In the genomic region with DNA sequence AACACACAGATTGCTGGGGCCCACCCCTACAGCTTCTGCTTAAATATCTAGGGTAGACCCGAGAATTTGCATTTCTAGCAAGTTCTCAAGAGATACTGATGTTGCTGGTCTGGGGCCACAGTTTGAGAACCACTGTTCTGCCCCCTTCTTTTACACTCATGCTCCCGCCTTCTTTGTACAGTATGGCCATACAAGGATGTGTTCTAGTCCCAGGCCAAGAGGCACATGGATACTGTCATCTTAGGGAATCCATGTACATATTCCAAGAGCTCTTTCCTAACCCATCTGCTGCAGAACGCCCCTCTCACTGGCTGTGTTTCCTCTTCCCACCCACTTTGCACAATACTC, we compare ENCODE assay signal across 36 cellular contexts. TPM values are rescaled to one million over a fixed set of nuclear protein-coding genes. Genes with fewer than 3 reads are reported as not detected.
"Had no signal": no experiment of that assay in that cellular context is flagged by ENCODE, and none has a peak within 500 bp of the region (broad histone marks: within the 10 kb centered on the region; RNA-seq: fewer than 3 reads in every experiment).

No MANE protein-coding gene starts in this region.

- DNase-seq: activated B cell treated with CpG ODN at 0.5 μM for 24 hours; activated CD4-positive, alpha-beta memory T cell treated with anti-CD3 and anti-CD28 coated beads, Interleukin-2, amount 10 ng/mL, durations not matched to agents 7 days and 5 days; activated CD4-positive, alpha-beta T cell treated with anti-CD3 and anti-CD28 coated beads for 4 hours; activated CD4-positive, alpha-beta T cell treated with anti-CD3 and anti-CD28 coated beads, Interleukin-2, amount 10 ng/mL, durations not matched to agents 7 days and 5 days; activated CD4-positive, alpha-beta T cell treated with anti-CD3 and anti-CD28 coated beads, Interleukin-2, amount 50 U/mL, for 48 hours; activated CD4-positive, CD25-positive, alpha-beta regulatory T cell treated with anti-CD3 and anti-CD28 coated beads, Interleukin-2, amount 50 U/mL, for 72 hours; activated CD8-positive, alpha-beta memory T cell treated with anti-CD3 and anti-CD28 coated beads, Interleukin-2, amount 50 U/mL, for 4 hours; activated effector memory CD4-positive, alpha-beta T cell treated with anti-CD3 and anti-CD28 coated beads, Interleukin-2, amount 50 U/mL, for 16 hours; activated gamma-delta T cell treated with Interleukin-2 at 50 U/mL for 16 hours; activated naive CD4-positive, alpha-beta T cell; activated naive CD4-positive, alpha-beta T cell treated with anti-CD3 and anti-CD28 coated beads for 36 hours; activated naive CD4-positive, alpha-beta T cell treated with anti-CD3 and anti-CD28 coated beads, Interleukin-2, amount 50 U/mL, for 16 hours; activated naive CD8-positive, alpha-beta T cell treated with anti-CD3 and anti-CD28 coated beads for 36 hours; activated T-cell treated with anti-CD3 and anti-CD28 coated beads for 4 hours; activated T-cell treated with anti-CD3 and anti-CD28 coated beads, Interleukin-2, amount 50 U/mL, for 1 hour; activated T-cell treated with anti-CD3 and anti-CD28 coated beads, Interleukin-2, amount 50 U/mL, for 4 hours; activated T-cell treated with anti-CD3 and anti-CD28 coated beads, Interleukin-2, amount 50 U/mL, for 72 hours; adrenal gland; amniotic stem cell; caudate nucleus; cerebellar nuclear complex; T-helper 1 cell; T-helper 2 cell; T-helper 9 cell had no signal

- H3K27ac ChIP-seq: adrenal gland, ascending aorta, cardiac muscle cell, VCaP had no signal

- H3K4me3 ChIP-seq: adrenal gland, ascending aorta, cardiac muscle cell had no signal

- ATAC-seq: activated naive CD4-positive, alpha-beta T cell treated with anti-CD3 and anti-CD28 coated beads, Interleukin-2, amount 50 U/mL, for 72 hours; activated T-cell treated with anti-CD3 and anti-CD28 coated beads, Interleukin-2, amount 50 U/mL, for 4 hours; activated T-cell treated with anti-CD3 and anti-CD28 coated beads, Interleukin-2, amount 50 U/mL, for 72 hours; activated T-helper 17 cell treated with anti-CD3 and anti-CD28 coated beads, Interleukin-2, amount 50 U/mL, for 72 hours had no signal

- H3K27ac Mint-ChIP-seq: activated B cell treated with CpG ODN at 0.5 μM for 24 hours; activated CD4-positive, alpha-beta memory T cell treated with anti-CD3 and anti-CD28 coated beads, Interleukin-2, amount 10 ng/mL, durations not matched to agents 7 days and 5 days; activated CD4-positive, alpha-beta T cell treated with anti-CD3 and anti-CD28 coated beads, Interleukin-2, amount 10 ng/mL, durations not matched to agents 7 days and 5 days; activated naive CD4-positive, alpha-beta T cell treated with anti-CD3 and anti-CD28 coated beads for 36 hours; activated naive CD4-positive, alpha-beta T cell treated with anti-CD3 and anti-CD28 coated beads, Interleukin-2, amount 50 U/mL, for 72 hours; activated naive CD8-positive, alpha-beta T cell treated with anti-CD3 and anti-CD28 coated beads for 36 hours; activated T-cell treated with anti-CD3 and anti-CD28 coated beads, Interleukin-2, amount 50 U/mL, for 72 hours; activated T-helper 1 cell treated with anti-CD3 and anti-CD28 coated beads, Interleukin-12 subunit alpha, Interleukin-12 subunit beta, Interleukin-2, Interleukin-4 antibody, amounts not matched to agents 30 ng/mL and 10 ng/mL and 1 ng/mL, durations not matched to agents 14 hours and 24 hours and 36 hours; activated T-helper 17 cell treated with anti-CD3 and anti-CD28 coated beads, Interleukin-2, amount 50 U/mL, for 72 hours; T-helper 1 cell treated with Interleukin-12 subunit alpha and Interleukin-12 subunit beta and Interleukin-4 antibody, amounts not matched to agents 30 μg/mL and 1 μg/mL, for 36 hours; T-helper 2 cell treated with Interferon-gamma antibody and Interleukin-4, amounts not matched to agents 5 μg/mL and 100 μg/mL, for 36 hours had no signal

- H3K27me3 ChIP-seq: adrenal gland, ascending aorta, cardiac muscle cell had no signal

- FAIRE-seq: TTC549 had no signal

- H3K9me3 ChIP-seq: adrenal gland, ascending aorta had no signal

- H3K36me3 Mint-ChIP-seq: activated naive CD4-positive, alpha-beta T cell treated with anti-CD3 and anti-CD28 coated beads, Interleukin-2, amount 50 U/mL, for 72 hours; activated naive CD8-positive, alpha-beta T cell treated with anti-CD3 and anti-CD28 coated beads for 36 hours; brain had no signal

- H3K4me1 Mint-ChIP-seq: activated B cell treated with CpG ODN at 0.5 μM for 24 hours; activated CD4-positive, alpha-beta memory T cell treated with anti-CD3 and anti-CD28 coated beads, Interleukin-2, amount 10 ng/mL, durations not matched to agents 7 days and 5 days; activated CD4-positive, alpha-beta T cell treated with anti-CD3 and anti-CD28 coated beads, Interleukin-2, amount 10 ng/mL, durations not matched to agents 7 days and 5 days; activated naive CD8-positive, alpha-beta T cell treated with anti-CD3 and anti-CD28 coated beads for 36 hours; activated T-helper 17 cell treated with anti-CD3 and anti-CD28 coated beads, Interleukin-2, amount 50 U/mL, for 72 hours; central memory CD8-positive, alpha-beta T cell had no signal

- H3K9me3 Mint-ChIP-seq: activated B cell treated with CpG ODN at 0.5 μM for 24 hours; activated CD4-positive, alpha-beta memory T cell treated with anti-CD3 and anti-CD28 coated beads, Interleukin-2, amount 10 ng/mL, durations not matched to agents 7 days and 5 days; activated CD4-positive, alpha-beta T cell treated with anti-CD3 and anti-CD28 coated beads, Interleukin-2, amount 10 ng/mL, durations not matched to agents 7 days and 5 days; activated naive CD4-positive, alpha-beta T cell treated with anti-CD3 and anti-CD28 coated beads for 36 hours; activated naive CD4-positive, alpha-beta T cell treated with anti-CD3 and anti-CD28 coated beads, Interleukin-2, amount 50 U/mL, for 72 hours; activated naive CD8-positive, alpha-beta T cell treated with anti-CD3 and anti-CD28 coated beads for 36 hours; activated T-cell treated with anti-CD3 and anti-CD28 coated beads, Interleukin-2, amount 50 U/mL, for 4 hours; activated T-cell treated with anti-CD3 and anti-CD28 coated beads, Interleukin-2, amount 50 U/mL, for 72 hours; activated T-helper 1 cell treated with anti-CD3 and anti-CD28 coated beads, Interleukin-12 subunit alpha, Interleukin-12 subunit beta, Interleukin-2, Interleukin-4 antibody, amounts not matched to agents 30 ng/mL and 10 ng/mL and 1 ng/mL, durations not matched to agents 14 hours and 24 hours and 36 hours; activated T-helper 17 cell treated with anti-CD3 and anti-CD28 coated beads, Interleukin-2, amount 50 U/mL, for 72 hours; central memory CD8-positive, alpha-beta T cell; T-helper 1 cell treated with Interleukin-12 subunit alpha and Interleukin-12 subunit beta and Interleukin-4 antibody, amounts not matched to agents 30 μg/mL and 1 μg/mL, for 36 hours; T-helper 2 cell treated with Interferon-gamma antibody and Interleukin-4, amounts not matched to agents 5 μg/mL and 100 μg/mL, for 36 hours had no signal

- H3K36me3 ChIP-seq: adrenal gland, ascending aorta, cardiac muscle cell had no signal

- H3K4me3 Mint-ChIP-seq: activated B cell treated with CpG ODN at 0.5 μM for 24 hours; activated CD4-positive, alpha-beta memory T cell treated with anti-CD3 and anti-CD28 coated beads, Interleukin-2, amount 10 ng/mL, durations not matched to agents 7 days and 5 days; activated CD4-positive, alpha-beta T cell treated with anti-CD3 and anti-CD28 coated beads, Interleukin-2, amount 10 ng/mL, durations not matched to agents 7 days and 5 days; activated naive CD4-positive, alpha-beta T cell treated with anti-CD3 and anti-CD28 coated beads for 36 hours; activated naive CD8-positive, alpha-beta T cell treated with anti-CD3 and anti-CD28 coated beads for 36 hours; activated T-cell treated with anti-CD3 and anti-CD28 coated beads, Interleukin-2, amount 50 U/mL, for 4 hours; activated T-cell treated with anti-CD3 and anti-CD28 coated beads, Interleukin-2, amount 50 U/mL, for 72 hours; activated T-helper 1 cell treated with anti-CD3 and anti-CD28 coated beads, Interleukin-12 subunit alpha, Interleukin-12 subunit beta, Interleukin-2, Interleukin-4 antibody, amounts not matched to agents 30 ng/mL and 10 ng/mL and 1 ng/mL, durations not matched to agents 14 hours and 24 hours and 36 hours; activated T-helper 17 cell treated with anti-CD3 and anti-CD28 coated beads, Interleukin-2, amount 50 U/mL, for 72 hours; brain; central memory CD8-positive, alpha-beta T cell; T-helper 1 cell treated with Interleukin-12 subunit alpha and Interleukin-12 subunit beta and Interleukin-4 antibody, amounts not matched to agents 30 μg/mL and 1 μg/mL, for 36 hours; T-helper 2 cell treated with Interferon-gamma antibody and Interleukin-4, amounts not matched to agents 5 μg/mL and 100 μg/mL, for 36 hours had no signal

- H3K4me1 ChIP-seq: adrenal gland, ascending aorta had no signal

RNA-seq across cellular contexts. Expression of a gene that starts 44.4 kb away (rescaled TPM):
- total RNA-seq: activated B cell treated with CpG ODN at 0.5 μM for 24 hours; activated CD4-positive, alpha-beta memory T cell treated with anti-CD3 and anti-CD28 coated beads, Interleukin-2, amount 10 ng/mL, durations not matched to agents 7 days and 5 days; bronchial epithelial cell had no signal
